8 cellular contexts compared by ENCODE assay signal in the genomic region with DNA sequence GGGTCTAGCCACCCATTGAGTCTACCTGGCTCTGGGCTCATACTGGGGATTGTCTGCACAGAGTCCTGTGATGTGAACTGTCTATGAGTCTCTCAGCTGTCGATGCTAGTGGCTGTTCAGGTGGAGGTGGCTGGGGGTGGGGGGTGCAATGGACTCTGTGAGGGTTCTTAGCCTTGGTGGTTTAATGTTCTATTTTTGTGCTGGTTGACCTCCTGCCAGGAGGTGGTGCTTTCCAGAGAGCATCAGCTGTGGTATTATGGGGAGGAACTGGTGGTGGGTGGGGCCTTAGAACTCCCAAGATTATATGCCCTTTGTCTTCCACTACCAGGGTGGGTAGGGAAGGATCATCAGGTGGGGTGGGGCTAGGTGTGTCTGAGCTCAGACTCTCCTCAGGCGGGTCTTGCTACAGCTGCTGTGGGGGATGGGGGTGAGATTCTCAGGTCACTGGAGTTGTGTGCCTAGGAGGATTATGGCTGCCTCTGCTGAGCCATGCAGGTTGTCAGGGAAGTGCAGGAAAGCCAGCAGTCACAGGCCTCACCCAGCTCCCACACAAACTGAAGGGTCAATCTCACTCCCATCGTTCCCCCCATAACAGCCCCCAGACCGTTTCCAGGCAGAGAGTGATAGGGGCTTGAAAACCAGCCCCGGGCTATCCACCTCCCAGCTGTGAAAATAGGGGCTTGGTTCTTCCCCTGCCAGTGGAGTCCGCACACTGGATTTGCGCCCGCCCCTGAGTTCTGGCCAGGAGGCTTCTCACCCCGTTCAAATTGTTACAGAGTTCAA.
DNase-seq lines count a peak whose midpoint lies in the region; ATAC-seq and TF ChIP-seq lines count a peak whose summit lies in the region.
"Not testable (repeated sequence)": the region's sequence is repeated elsewhere in the genome, so short reads cannot be mapped to it uniquely, and the experiment has no call there.

No MANE protein-coding gene starts in this region.

- H3K27ac ChIP-seq in DOHH2 (ENCODE audit: low read depth, low read length): peak overlapping the region; percentile 57

- H3K27me3 ChIP-seq in DOHH2 (ENCODE audit: control insufficient read depth, low read length): not testable (repeated sequence)

- H3K4me3 ChIP-seq in DOHH2 (ENCODE audit: low read length): peak overlapping the region; percentile 51; the same call in 1 of the 2 replicates

- peaks cover 53% of the 10 kb centered on the region for H3K4me1 ChIP-seq in DOHH2 (ENCODE audit: control insufficient read depth, low read length)

- H4K20me1 ChIP-seq in DOHH2 (ENCODE audit: control insufficient read depth, insufficient read depth, low read depth, low read length): not testable (repeated sequence)

- H3K4me2 ChIP-seq in DOHH2 (ENCODE audit: low read length): peak overlapping the region; percentile 62

- ATAC-seq in GM18867 (IDR thresholded peaks at IDR 0.05; ENCODE audit: unreplicated experiment): peak; percentile 70
- peak; percentile 57 for ATAC-seq in GM19452 (IDR thresholded peaks at IDR 0.05; ENCODE audit: unreplicated experiment)
- ATAC-seq in GM21786 (IDR thresholded peaks at IDR 0.05; ENCODE audit: unreplicated experiment): peak; percentile 70
- ATAC-seq in HG02973 (IDR thresholded peaks at IDR 0.05; ENCODE audit: unreplicated experiment): peak; percentile 51
- peak; percentile 67 for ATAC-seq in HG03432 (IDR thresholded peaks at IDR 0.05; ENCODE audit: unreplicated experiment)

- H3K9me3 ChIP-seq in DOHH2 (ENCODE audit: control insufficient read depth, insufficient read depth, low read length): not testable (repeated sequence)

- DNase-seq in OCI-M1 (lab: John Stamatoyannopoulos, UW): peak; percentile 20
- peak; percentile 20 for DNase-seq in myocyte (ENCODE audit: low read depth)

- H3F3A ChIP-seq in DOHH2 (ENCODE audit: control insufficient read depth, insufficient read depth): not testable (repeated sequence)

- H3K79me2 ChIP-seq in DOHH2 (ENCODE audit: control insufficient read depth, low read length): not testable (repeated sequence)

- H3K36me3 ChIP-seq in DOHH2 (ENCODE audit: control insufficient read depth, low read length): not testable (repeated sequence)

- TF ChIP-seq CTCF in DOHH2 (IDR thresholded peaks at IDR 0.05; ENCODE audit: low read depth, low read length, poor library complexity, severe bottlenecking): not testable (repeated sequence)

- not testable (repeated sequence) for H3K9me2 ChIP-seq in DOHH2 (replicated peaks; ENCODE audit: control insufficient read depth, low read length)

Comparison
In these comparisons a context has a peak if more than half of its experiments do, and no peak if none do; other contexts are left out.
1. Peak in every context shown above with its lines: DNase-seq, ATAC-seq, H3K4me3 ChIP-seq and H3K27ac ChIP-seq.